Comparison of ENCODE assay signal across 1 cellular context in genomic region chr9:125028041-125028440, GRCh38.
TF ChIP-seq lines count a peak whose summit lies in the region.

No MANE protein-coding gene starts in this region.

TF ChIP-seq in liver, 16 proteins besides CTCF, POLR2A, EP300 and RAD21 (continued from another document):
- TF ChIP-seq ZBTB33 (IDR thresholded peaks at IDR 0.05) (peak; percentile 28), HNF4A (conservative IDR thresholded peaks at IDR 0.05) (peak; percentile 54 to 68), REST (IDR thresholded peaks at IDR 0.05) (no peak), MAX (IDR thresholded peaks at IDR 0.05) (peak; percentile 23), TAF1 (conservative IDR thresholded peaks at IDR 0.05) (no peak), HNF4G (IDR thresholded peaks at IDR 0.05) (no peak)
